ENCODE assay signal across 2 cellular contexts in the genomic region with DNA sequence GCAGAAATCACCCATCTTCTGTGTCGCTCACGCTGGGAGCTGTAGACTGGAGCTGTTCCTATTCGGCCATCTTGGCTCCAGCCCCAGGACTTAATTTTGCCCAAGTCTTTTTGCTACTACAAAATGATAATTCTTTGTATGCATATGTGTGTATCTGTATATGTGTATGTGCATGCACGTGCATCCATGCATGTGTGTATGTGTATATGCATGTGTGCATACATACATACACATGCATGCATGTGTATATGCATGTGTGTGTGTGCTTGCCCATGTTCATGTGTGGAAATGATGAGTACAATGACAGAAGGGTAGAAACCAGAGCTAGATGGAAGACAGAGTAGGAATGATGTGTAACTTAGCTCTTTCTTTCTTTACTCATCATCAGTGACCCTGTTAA.
TF ChIP-seq lines count a peak whose summit lies in the region.

No MANE protein-coding gene starts in this region.

TF ChIP-seq in K562, 482 proteins besides CTCF, POLR2A, EP300 and RAD21 (continued from another document):
- TF ChIP-seq ZNF12 (CRISPR knock-in tag; IDR thresholded peaks at IDR 0.05): no peak
- no peak for TF ChIP-seq ZKSCAN8 (CRISPR knock-in tag; IDR thresholded peaks at IDR 0.05)
- TF ChIP-seq, protein P1, sequence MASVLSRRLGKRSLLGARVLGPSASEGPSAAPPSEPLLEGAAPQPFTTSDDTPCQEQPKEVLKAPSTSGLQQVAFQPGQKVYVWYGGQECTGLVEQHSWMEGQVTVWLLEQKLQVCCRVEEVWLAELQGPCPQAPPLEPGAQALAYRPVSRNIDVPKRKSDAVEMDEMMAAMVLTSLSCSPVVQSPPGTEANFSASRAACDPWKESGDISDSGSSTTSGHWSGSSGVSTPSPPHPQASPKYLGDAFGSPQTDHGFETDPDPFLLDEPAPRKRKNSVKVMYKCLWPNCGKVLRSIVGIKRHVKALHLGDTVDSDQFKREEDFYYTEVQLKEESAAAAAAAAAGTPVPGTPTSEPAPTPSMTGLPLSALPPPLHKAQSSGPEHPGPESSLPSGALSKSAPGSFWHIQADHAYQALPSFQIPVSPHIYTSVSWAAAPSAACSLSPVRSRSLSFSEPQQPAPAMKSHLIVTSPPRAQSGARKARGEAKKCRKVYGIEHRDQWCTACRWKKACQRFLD (CRISPR knock-in tag; IDR thresholded peaks at IDR 0.05): no peak
- TF ChIP-seq, protein P2, sequence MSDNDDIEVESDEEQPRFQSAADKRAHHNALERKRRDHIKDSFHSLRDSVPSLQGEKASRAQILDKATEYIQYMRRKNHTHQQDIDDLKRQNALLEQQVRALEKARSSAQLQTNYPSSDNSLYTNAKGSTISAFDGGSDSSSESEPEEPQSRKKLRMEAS (CRISPR knock-in tag; IDR thresholded peaks at IDR 0.05): no peak
- TF ChIP-seq ZNF707 (CRISPR knock-in tag; conservative IDR thresholded peaks at IDR 0.05): no peak
- TF ChIP-seq, protein P3, sequence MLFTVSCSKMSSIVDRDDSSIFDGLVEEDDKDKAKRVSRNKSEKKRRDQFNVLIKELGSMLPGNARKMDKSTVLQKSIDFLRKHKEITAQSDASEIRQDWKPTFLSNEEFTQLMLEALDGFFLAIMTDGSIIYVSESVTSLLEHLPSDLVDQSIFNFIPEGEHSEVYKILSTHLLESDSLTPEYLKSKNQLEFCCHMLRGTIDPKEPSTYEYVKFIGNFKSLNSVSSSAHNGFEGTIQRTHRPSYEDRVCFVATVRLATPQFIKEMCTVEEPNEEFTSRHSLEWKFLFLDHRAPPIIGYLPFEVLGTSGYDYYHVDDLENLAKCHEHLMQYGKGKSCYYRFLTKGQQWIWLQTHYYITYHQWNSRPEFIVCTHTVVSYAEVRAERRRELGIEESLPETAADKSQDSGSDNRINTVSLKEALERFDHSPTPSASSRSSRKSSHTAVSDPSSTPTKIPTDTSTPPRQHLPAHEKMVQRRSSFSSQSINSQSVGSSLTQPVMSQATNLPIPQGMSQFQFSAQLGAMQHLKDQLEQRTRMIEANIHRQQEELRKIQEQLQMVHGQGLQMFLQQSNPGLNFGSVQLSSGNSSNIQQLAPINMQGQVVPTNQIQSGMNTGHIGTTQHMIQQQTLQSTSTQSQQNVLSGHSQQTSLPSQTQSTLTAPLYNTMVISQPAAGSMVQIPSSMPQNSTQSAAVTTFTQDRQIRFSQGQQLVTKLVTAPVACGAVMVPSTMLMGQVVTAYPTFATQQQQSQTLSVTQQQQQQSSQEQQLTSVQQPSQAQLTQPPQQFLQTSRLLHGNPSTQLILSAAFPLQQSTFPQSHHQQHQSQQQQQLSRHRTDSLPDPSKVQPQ (CRISPR knock-in tag; IDR thresholded peaks at IDR 0.05; ENCODE audit: borderline replicate concordance): no peak
- no peak for TF ChIP-seq POLR2G (IDR thresholded peaks at IDR 0.05; ENCODE audit: low read depth, low read length)
- no peak for TF ChIP-seq TCFL5 (CRISPR knock-in tag; conservative IDR thresholded peaks at IDR 0.05)
- no peak for TF ChIP-seq ARID2 (IDR thresholded peaks at IDR 0.05)

TF ChIP-seq in H1, 55 proteins besides CTCF, POLR2A, EP300 and RAD21 (continued from another document):
- TF ChIP-seq SUZ12 (IDR thresholded peaks at IDR 0.05; ENCODE audit: low read length) (no peak), TEAD4 (IDR thresholded peaks at IDR 0.05; ENCODE audit: low read depth, low read length) (no peak), RBBP5 (IDR thresholded peaks at IDR 0.05; ENCODE audit: borderline replicate concordance, low read depth, low read length) (no peak), HDAC6 (IDR thresholded peaks at IDR 0.05; ENCODE audit: low read depth, low read length) (no peak), BRCA1 (IDR thresholded peaks at IDR 0.05; ENCODE audit: low read depth, low read length) (no peak)
TF ChIP-seq in H1: peak in this region for 0.
